8 cellular contexts compared by ENCODE assay signal in the genomic region with DNA sequence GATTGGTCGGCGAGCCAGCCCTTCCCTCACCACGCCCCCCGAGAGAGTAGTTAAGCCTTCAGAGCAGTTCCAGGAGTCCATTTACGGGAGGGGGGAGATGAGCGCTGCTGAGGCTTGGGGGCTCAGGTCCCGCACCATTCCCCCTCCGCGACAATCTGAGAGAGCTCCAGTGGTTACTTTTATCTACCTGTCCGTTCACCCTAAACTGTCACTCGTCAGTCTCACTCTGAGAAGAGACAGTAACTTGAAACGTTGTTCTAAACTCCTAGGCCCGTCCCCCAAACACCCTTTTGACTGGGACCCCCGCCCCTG. TPM values are rescaled to one million over a fixed set of nuclear protein-coding genes. Genes with fewer than 3 reads are reported as not detected.
DNase-seq lines count a peak whose midpoint lies in the region; ATAC-seq and TF ChIP-seq lines count a peak whose summit lies in the region.

No MANE protein-coding gene starts in this region.

- POLR2A ChIA-PET in HCT116 (lab: Charles Lee): interaction anchor here (1.0 to 5.4 kb wide), 8 partner anchors 8 to 43 kb away, joined by 5 to 72 read pairs (median 18); no protein-coding TSS in a partner anchor

- DNase-seq in DMS114 treated with DMSO at 0.1 percent for 48 hours (lab: John Stamatoyannopoulos, UW; ENCODE audit: unreplicated experiment) (peak; percentile 76), HCT116 (ENCODE audit: low read depth, low spot score) (no peak), RWPE2 (ENCODE audit: low spot score) (no peak), ecto neural progenitor cell (ENCODE audit: low spot score) (peak; percentile 63), mucosa of descending colon (no peak), glomerular visceral epithelial cell (ENCODE audit: extremely low spot score) (no peak)

- TF ChIP-seq CTCF in HCT116 (IDR thresholded peaks at IDR 0.05 in 2 of 3, conservative IDR thresholded peaks at IDR 0.05 in 1 of 3; ENCODE audit: borderline replicate concordance in 1 of 3, insufficient read depth in 1 of 3, low read depth in 2 of 3, low read length in 2 of 3) (no peak), RWPE2 (IDR thresholded peaks at IDR 0.05; ENCODE audit: poor library complexity, severe bottlenecking) (no peak), mucosa of descending colon (IDR thresholded peaks at IDR 0.05) (no peak)

- H2AFZ ChIP-seq in HCT116 (ENCODE audit: low read depth, low read length, poor library complexity, severe bottlenecking): no peak overlapping the region

- H3K27me3 ChIP-seq in HCT116 (ENCODE audit: insufficient read depth, low read length): no peaks in the 10 kb centered on the region
- no peaks in the 10 kb centered on the region for H3K27me3 ChIP-seq in RWPE2 (ENCODE audit: insufficient read depth, poor library complexity, severe bottlenecking)

- H4K20me1 ChIP-seq in HCT116 (ENCODE audit: insufficient read depth): no peaks in the 10 kb centered on the region; the same call in 1 of the 2 replicates

- RAD21 ChIA-PET in HCT116 (lab: Charles Lee; ENCODE audit: low non-redundant PET in 1 of 2, low total read pairs in 2 of 2, uncharacterized antibody in 2 of 2, unreplicated experiment in 2 of 2): interaction anchor here (1.2 to 1.7 kb wide), 2 partner anchors 9 kb away, joined by 4 to 8 read pairs; no protein-coding TSS in a partner anchor

- TF ChIP-seq POLR2A in HCT116 (IDR thresholded peaks at IDR 0.05; ENCODE audit: borderline replicate concordance, extremely low read depth, insufficient read depth, insufficient read length): no peak

- H3K36me3 ChIP-seq in HCT116 (ENCODE audit: control insufficient read depth in 1 of 2, insufficient read depth in 2 of 2, low read length in 2 of 2) (no peaks in the 10 kb centered on the region; a peak in 1 of 4 replicates), RWPE2 (ENCODE audit: low read depth) (no peaks in the 10 kb centered on the region), mucosa of descending colon (ENCODE audit: low read depth) (no peaks in the 10 kb centered on the region)

- H3K9me3 ChIP-seq in HCT116 (ENCODE audit: control insufficient read depth in 1 of 2, insufficient read depth in 1 of 2, low read depth in 1 of 2, low read length in 2 of 2) (no peaks in the 10 kb centered on the region), RWPE2 (ENCODE audit: severe bottlenecking) (no peaks in the 10 kb centered on the region), mucosa of descending colon (no peaks in the 10 kb centered on the region)

- H3K79me2 ChIP-seq in HCT116 (ENCODE audit: insufficient read depth, low read length): peaks cover 23% of the 10 kb centered on the region; the same call in 1 of the 2 replicates

- TF ChIP-seq RAD21 in HCT116 (IDR thresholded peaks at IDR 0.05; ENCODE audit: low read depth): no peak

- H3K4me1 ChIP-seq in HCT116 (ENCODE audit: control insufficient read depth in 1 of 2, insufficient read depth in 2 of 2, low read length in 2 of 2) (peaks cover 4 to 42% of the 10 kb centered on the region in 2 experiments), RWPE2 (ENCODE audit: insufficient read depth, poor library complexity, severe bottlenecking) (peaks cover 4% of the 10 kb centered on the region), mucosa of descending colon (ENCODE audit: low read depth) (peaks cover 24% of the 10 kb centered on the region)

- CTCF ChIA-PET in HCT116 (lab: Charles Lee): interaction anchor here (0.9 to 4.7 kb wide), 6 partner anchors 10 to 42 kb away, joined by 3 to 56 read pairs (median 8); no protein-coding TSS in a partner anchor

- peak; percentile 69 for ATAC-seq in HCT116
- ATAC-seq in RWPE2 (ENCODE audit: low read depth): peak; percentile 67
- peak; percentile 74 for ATAC-seq in mucosa of descending colon
- no peak for ATAC-seq in HG02610 (IDR thresholded peaks at IDR 0.05; ENCODE audit: unreplicated experiment)
- no peak for ATAC-seq in GM21723 (IDR thresholded peaks at IDR 0.05; ENCODE audit: unreplicated experiment)

- no peaks in the 10 kb centered on the region for H3K9me2 ChIP-seq in HCT116 (ENCODE audit: insufficient read depth)

- H3K4me3 ChIP-seq in HCT116 (replicated peaks in 1 of 2; ENCODE audit: low read depth in 1 of 2, low read length in 2 of 2) (peak overlapping the region; percentile 74 to 97), RWPE2 (ENCODE audit: severe bottlenecking) (peak overlapping the region; percentile 57), mucosa of descending colon (peak overlapping the region; percentile 9)

- peak overlapping the region; percentile 100 for H3K4me2 ChIP-seq in HCT116 (ENCODE audit: low read length)

- intact Hi-C loops in HCT116 (cut with micrococcal nuclease): no loop called here
- intact Hi-C loops in mucosa of descending colon (cut with DNase I, micrococcal nuclease): no loop called here

- BruUV-seq in HCT116 (replicated peaks; lab: Mats Ljungman, UMichigan): no TSS peak

- H3K27ac ChIP-seq in HCT116 (ENCODE audit: low read depth, low read length) (peak overlapping the region; percentile 78), RWPE2 (ENCODE audit: poor library complexity, severe bottlenecking) (peak overlapping the region; percentile 55)

- peak overlapping the region; percentile 99 for H3K9ac ChIP-seq in HCT116 (ENCODE audit: low read length)

TF ChIP-seq in HCT116, 20 proteins besides CTCF, POLR2A, EP300 and RAD21:
- peak; percentile 24; the same call in 1 of the 2 replicates for TF ChIP-seq POLR2AphosphoS5 (IDR thresholded peaks at IDR 0.05; ENCODE audit: low read depth, low read length)
- no peak for TF ChIP-seq ZFX (IDR thresholded peaks at IDR 0.05)

RNA-seq across cellular contexts. Expression of a gene that starts 2.0 kb away (rescaled TPM):
- total RNA-seq in HCT116 (2021; ENCODE audit: unreplicated experiment) (12.6 TPM), mucosa of descending colon (10 to 100 TPM in 1 of 3 donors, 1 to 10 TPM in 1, under 1 TPM in 1; 0.58 to 10.3 (median 1.6) TPM)
- 84.7 and 216 TPM in 2 replicates for polyA plus RNA-seq in HCT116 (2012)

RNA-seq across cellular contexts. Expression of a gene that starts 27.1 kb away (rescaled TPM):
- total RNA-seq in HCT116 (2021; ENCODE audit: unreplicated experiment): 21.7 TPM
- polyA plus RNA-seq in HCT116 (2012): 30.2 and 32.4 TPM in 2 replicates
- 10 to 100 TPM in 1 of 3 donors, 1 to 10 TPM in 2; 3.1 to 18.2 (median 6.2) TPM for total RNA-seq in mucosa of descending colon

RNA-seq across cellular contexts. Expression of a gene that starts 28.5 kb away (rescaled TPM):
- total RNA-seq in HCT116 (2021; ENCODE audit: unreplicated experiment) (5.2 TPM), mucosa of descending colon (1 to 10 TPM in 1 of 3 donors, under 1 TPM in 2; 0.43 to 1.3 (median 0.87) TPM)
- polyA plus RNA-seq in HCT116 (2012): 2.2 and 2.6 TPM in 2 replicates

RNA-seq across cellular contexts. Expression of a gene that starts 37.5 kb away (rescaled TPM):
- 152 TPM for total RNA-seq in HCT116 (2021; ENCODE audit: unreplicated experiment)
- polyA plus RNA-seq in HCT116 (2012): 85.6 and 99.7 TPM in 2 replicates
- total RNA-seq in mucosa of descending colon: 100 to 1,000 TPM; 190 to 252 (median 235) TPM

RNA-seq across cellular contexts. Expression of a gene that starts 46.1 kb away (rescaled TPM):
- total RNA-seq in HCT116 (2021; ENCODE audit: unreplicated experiment): 103 TPM
- 96.9 and 130 TPM in 2 replicates for polyA plus RNA-seq in HCT116 (2012)
- total RNA-seq in mucosa of descending colon: 10 to 100 TPM; 37.7 to 51.2 (median 46.6) TPM

Comparison
In these comparisons a context has a peak if more than half of its experiments do, and no peak if none do; other contexts are left out.
1. DNase-seq: peak in DMS114 treated with DMSO at 0.1 percent for 48 hours (single experiment) and ecto neural progenitor cell (single experiment); none in HCT116 (single experiment), RWPE2 (single experiment), mucosa of descending colon (0 of 3) and glomerular visceral epithelial cell (single experiment).
2. ATAC-seq: peak in HCT116 (single experiment), RWPE2 (single experiment) and mucosa of descending colon (single experiment); none in HG02610 (single experiment) and GM21723 (single experiment).
3. H3K4me3 ChIP-seq: peak in every context shown above with its lines; median percentile 86 in HCT116; 57 in RWPE2; 9 in mucosa of descending colon.